Comparison of ENCODE assay signal across 33 cellular contexts in the genomic region with DNA sequence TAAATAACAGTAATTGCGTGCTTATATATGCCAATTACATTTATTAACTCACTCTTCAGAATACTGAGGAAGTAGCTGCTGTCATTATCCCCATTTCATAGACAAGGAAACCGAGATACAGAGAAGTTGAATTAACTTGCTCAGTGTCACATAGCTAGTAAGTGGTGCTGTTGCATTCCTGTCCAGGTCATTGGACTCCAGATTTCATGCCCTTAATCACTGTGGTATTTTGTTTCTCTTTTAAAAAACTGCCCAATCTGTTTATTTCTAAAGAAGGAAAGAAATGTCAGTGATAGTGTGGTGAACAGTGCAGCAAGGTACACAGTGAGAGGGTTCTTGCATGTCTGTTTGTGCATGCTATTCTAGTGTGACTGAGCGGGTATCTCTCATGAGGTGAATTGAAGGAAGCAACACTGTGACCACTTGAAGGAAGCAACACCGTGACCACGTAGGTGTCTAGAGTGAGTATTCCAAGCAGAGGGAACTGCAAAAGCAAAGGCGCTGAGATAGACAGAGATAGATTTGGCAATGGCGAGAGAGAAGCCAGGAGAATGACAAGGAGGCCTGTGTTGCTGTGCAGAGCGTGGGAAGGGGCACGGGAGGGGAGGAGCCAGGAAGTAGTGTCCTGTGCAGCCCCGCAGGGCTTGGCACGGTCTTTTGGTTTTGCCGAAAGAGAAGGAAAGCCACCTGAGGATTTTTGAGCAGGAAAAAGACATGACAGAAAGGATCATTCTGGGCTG.
DNase-seq lines count a peak whose midpoint lies in the region; ATAC-seq and TF ChIP-seq lines count a peak whose summit lies in the region.
"Had no signal": no experiment of that assay in that cellular context is flagged by ENCODE, and none has a peak within 500 bp of the region (broad histone marks: within the 10 kb centered on the region; RNA-seq: fewer than 3 reads in every experiment).

No MANE protein-coding gene starts in this region.

- ATAC-seq in IMR-90 (ENCODE audit: low read depth) (peak; percentile 86), GM18858 (IDR thresholded peaks at IDR 0.05; ENCODE audit: unreplicated experiment) (no peak)
- ATAC-seq: gastroesophageal sphincter, right lobe of liver had no signal

- 0 out of 2 replicates have a peak overlapping the region, but pooled peaks have one; percentile 23 for H3K4me2 ChIP-seq in IMR-90 (ENCODE audit: low read depth, low read length)

- in situ Hi-C loops in IMR-90 (cut with MboI; ENCODE audit: low sequenced_read_pairs) = no loop called here
- in situ Hi-C loops in astrocyte of the spinal cord (cut with HindIII; ENCODE audit: low sequenced_read_pairs) = no loop called here

- H3K4me3 Mint-ChIP-seq in osteocyte (ENCODE audit: unreplicated experiment) = peak overlapping the region; percentile 36
- H3K4me3 Mint-ChIP-seq: activated naive CD8-positive, alpha-beta T cell; B cell; CD4-positive, alpha-beta memory T cell had no signal

- no peaks in the 10 kb centered on the region for H3K9me3 ChIP-seq in IMR-90 (ENCODE audit: control insufficient read depth, insufficient read depth, low read length)
- H3K9me3 ChIP-seq: gastroesophageal sphincter, HAP-1, left ventricle myocardium inferior, neutrophil, Peyer's patch, right lobe of liver, tibial nerve had no signal

- dilution Hi-C loops in IMR-90 (cut with HindIII; ENCODE audit: low sequenced_read_pairs, unreplicated experiment) = no loop called here

- no peak for TF ChIP-seq POLR2A in IMR-90 (IDR thresholded peaks at IDR 0.05; ENCODE audit: low read depth, low read length)

- 0 out of 2 replicates have a peak overlapping the region, but pooled peaks have one; percentile 32 for H4K5ac ChIP-seq in IMR-90 (ENCODE audit: low read depth, low read length)

- DNase-seq in IMR-90 (no peak), astrocyte of the spinal cord (ENCODE audit: low read depth, low spot score) (peak; percentile 13), epithelial cell of esophagus (ENCODE audit: low read depth) (peak; percentile 49), osteocyte (ENCODE audit: extremely low spot score, unreplicated experiment) (no peak), NCI-H2081 treated with DMSO at 0.1 percent for 48 hours (lab: John Stamatoyannopoulos, UW) (no peak), UCSD-AML1 (lab: John Stamatoyannopoulos, UW; ENCODE audit: unreplicated experiment) (no peak)
- DNase-seq: ACHN; activated CD4-positive, alpha-beta T cell treated with anti-CD3 and anti-CD28 coated beads, Interleukin-2, amount 50 U/mL, for 1 hour; activated effector memory CD4-positive, alpha-beta T cell treated with anti-CD3 and anti-CD28 coated beads, Interleukin-2, amount 50 U/mL, for 16 hours; activated T-cell treated with anti-CD3 and anti-CD28 coated beads, Interleukin-2, amount 50 U/mL, for 1 hour; anterior cingulate cortex; CD4-positive, alpha-beta memory T cell; central memory CD4-positive, alpha-beta T cell; dermis blood vessel endothelial cell; DMS 273 treated with DMSO at 0.1 percent for 48 hours; hippocampal formation; immature natural killer cell; left ventricle myocardium inferior; NCI-H1417 treated with DMSO at 0.1 percent for 48 hours; NCI-H226; NCI-H748 treated with DMSO at 0.1 percent for 48 hours; Peyer's patch; right lobe of liver; SHP77 treated with DMSO at 0.1 percent for 48 hours; stimulated activated CD4-positive, alpha-beta T cell treated with anti-CD3 and anti-CD28 coated beads, Interleukin-12 subunit alpha, Interleukin-12 subunit beta, amount 100 ng/mL, for 4 hours; stimulated activated CD4-positive, alpha-beta T cell treated with anti-CD3 and anti-CD28 coated beads, Interleukin-2, amount 100 ng/mL, for 48 hours had no signal

- H2BK15ac ChIP-seq in IMR-90 (ENCODE audit: low read depth, low read length) = no peak overlapping the region

- WGBS in IMR-90 (ENCODE audit: extremely low coverage in 2 of 2, insufficient read length in 1 of 2), 2 experiments = 94% methylated on average over 6 of the region's 12 CpGs; no CpG with 5 or more reads in 1 of the 2 experiments

- intact Hi-C loops in IMR-90 (cut with micrococcal nuclease) = no loop called here

- H3K36me3 ChIP-seq in IMR-90 (ENCODE audit: control insufficient read depth, insufficient read depth, low read length) = peaks cover 12% of the 10 kb centered on the region
- H3K36me3 ChIP-seq: HAP-1, left ventricle myocardium inferior, neutrophil, Peyer's patch, right lobe of liver had no signal

- H3K4ac ChIP-seq in IMR-90 (ENCODE audit: low read depth, low read length) = peak overlapping the region; percentile 55; the same call in 1 of the 2 replicates

- no peaks in the 10 kb centered on the region; the same call in 1 of the 2 replicates for H4K20me1 ChIP-seq in IMR-90 (ENCODE audit: insufficient read depth, low read length)

- H2AFZ ChIP-seq in IMR-90 (replicated peaks; ENCODE audit: low read length, poor library complexity) = no peak overlapping the region

- no peaks in the 10 kb centered on the region for H3K27me3 ChIP-seq in IMR-90 (ENCODE audit: control insufficient read depth, insufficient read depth, low read length)
- H3K27me3 ChIP-seq: gastroesophageal sphincter, neutrophil, Peyer's patch, right lobe of liver, tibial nerve had no signal

- peak overlapping the region; percentile 30; the same call in 1 of the 2 replicates for H3K18ac ChIP-seq in IMR-90 (ENCODE audit: low read depth, low read length)

- H3K27me3 Mint-ChIP-seq in osteocyte (ENCODE audit: unreplicated experiment) = no peaks in the 10 kb centered on the region
- H3K27me3 Mint-ChIP-seq: activated naive CD8-positive, alpha-beta T cell; B cell; CD4-positive, alpha-beta memory T cell had no signal

- no peak overlapping the region for H2AK9ac ChIP-seq in IMR-90 (replicated peaks; ENCODE audit: low read depth, low read length, poor library complexity)

- H3K4me1 ChIP-seq in IMR-90 (ENCODE audit: control insufficient read depth, insufficient read depth, low read length) = peaks cover 5% of the 10 kb centered on the region
- H3K4me1 ChIP-seq: gastroesophageal sphincter, Peyer's patch had no signal

- BruUV-seq in IMR-90 (replicated peaks; lab: Mats Ljungman, UMichigan) = no TSS peak

- no peak overlapping the region; the same call in 1 of the 2 replicates for H3K14ac ChIP-seq in IMR-90 (replicated peaks; ENCODE audit: low read depth, low read length)

- peaks cover 17% of the 10 kb centered on the region for H3K9me1 ChIP-seq in IMR-90 (ENCODE audit: insufficient read depth, low read length)

- H2BK20ac ChIP-seq in IMR-90 (ENCODE audit: low read depth, low read length) = peak overlapping the region; percentile 43

- H3K27ac Mint-ChIP-seq in osteocyte (ENCODE audit: unreplicated experiment) = peak overlapping the region; percentile 75
- H3K27ac Mint-ChIP-seq: activated naive CD8-positive, alpha-beta T cell; B cell had no signal

- peak overlapping the region; percentile 16; the same call in 1 of the 2 replicates for H2BK120ac ChIP-seq in IMR-90 (ENCODE audit: low read depth, low read length)

- H3K79me1 ChIP-seq in IMR-90 (ENCODE audit: low read depth in 1 of 2, low read length in 2 of 2) = peaks cover 21 to 48% of the 10 kb centered on the region in 2 experiments; a peak in 3 of 4 replicates

- H3K9ac ChIP-seq in IMR-90 (ENCODE audit: low read depth, low read length) = no peak overlapping the region

- H3K4me1 Mint-ChIP-seq in osteocyte (ENCODE audit: unreplicated experiment) = peaks cover 11% of the 10 kb centered on the region
- H3K4me1 Mint-ChIP-seq: B cell had no signal

- TF ChIP-seq RAD21 in IMR-90 (IDR thresholded peaks at IDR 0.05; ENCODE audit: low read length) = no peak

- H3K27ac ChIP-seq in IMR-90 (ENCODE audit: insufficient read depth, low read length) = peak overlapping the region; percentile 13; the same call in 1 of the 2 replicates
- H3K27ac ChIP-seq: gastroesophageal sphincter, left ventricle myocardium inferior, neutrophil, Peyer's patch, right lobe of liver had no signal

- no peak overlapping the region for H3K4me3 ChIP-seq in IMR-90 (ENCODE audit: insufficient read depth, low read depth, low read length)
- no peak overlapping the region for H3K4me3 ChIP-seq in astrocyte of the spinal cord (ENCODE audit: low read depth, low read length)
- no peak overlapping the region for H3K4me3 ChIP-seq in epithelial cell of esophagus (ENCODE audit: low read length)
- H3K4me3 ChIP-seq: gastroesophageal sphincter, HAP-1, left ventricle myocardium inferior, Peyer's patch, right lobe of liver, tibial nerve had no signal

- no peak overlapping the region for H3K23ac ChIP-seq in IMR-90 (ENCODE audit: low read depth, low read length)

- peaks cover 4% of the 10 kb centered on the region for H3K36me3 Mint-ChIP-seq in osteocyte (ENCODE audit: unreplicated experiment)

- CTCF ChIA-PET in IMR-90 (lab: Yijun Ruan, JAX) = interaction anchor here (1.1 kb wide), 1 partner anchor 9 kb away, joined by 4 read pairs; no protein-coding TSS in a partner anchor

- H4K8ac ChIP-seq in IMR-90 (ENCODE audit: low read depth in 2 of 2, low read length in 2 of 2) = 0 out of 4 replicates have a peak overlapping the region, but pooled peaks of 1 of the 2 experiments have one; percentile 2

- TF ChIP-seq CTCF in IMR-90 (conservative IDR thresholded peaks at IDR 0.05; ENCODE audit: low read depth, low read length) (no peak), astrocyte of the spinal cord (IDR thresholded peaks at IDR 0.05; ENCODE audit: low read depth, low read length) (no peak), epithelial cell of esophagus (IDR thresholded peaks at IDR 0.05; ENCODE audit: insufficient read depth, low read depth, low read length, missing control alignments) (no peak), osteocyte (IDR thresholded peaks at IDR 0.05) (no peak)

- POLR2A ChIA-PET in IMR-90 (lab: Charles Lee; ENCODE audit: unreplicated experiment) = no interaction called here

- H2AK5ac ChIP-seq in IMR-90 (ENCODE audit: low read depth, low read length) = no peak overlapping the region

- H4K91ac ChIP-seq in IMR-90 (ENCODE audit: insufficient read depth, low read depth, low read length) = peak overlapping the region; percentile 12; the same call in 1 of the 2 replicates

- no peaks in the 10 kb centered on the region for H3K9me3 Mint-ChIP-seq in osteocyte (ENCODE audit: unreplicated experiment)
- H3K9me3 Mint-ChIP-seq: CD4-positive, alpha-beta memory T cell; immature natural killer cell had no signal

- no peak overlapping the region for H3K56ac ChIP-seq in IMR-90 (ENCODE audit: extremely low read depth, insufficient read depth, low read length)

- H2BK5ac ChIP-seq in IMR-90 (ENCODE audit: low read depth, low read length, poor library complexity, severe bottlenecking) = peak overlapping the region; percentile 43

TF ChIP-seq in IMR-90, 13 proteins besides CTCF, POLR2A, EP300 and RAD21 (continues in another document):
- TF ChIP-seq SMC3 (IDR thresholded peaks at IDR 0.05; ENCODE audit: low read depth, low read length) (no peak), CEBPB (IDR thresholded peaks at IDR 0.05; ENCODE audit: low read depth, low read length) (no peak), RFX5 (IDR thresholded peaks at IDR 0.05; ENCODE audit: low read depth, low read length) (no peak), NFE2L2 (IDR thresholded peaks at IDR 0.05; ENCODE audit: low read depth, low read length) (no peak), MXI1 (IDR thresholded peaks at IDR 0.05; ENCODE audit: borderline replicate concordance, low read depth, low read length) (no peak), CHD1 (IDR thresholded peaks at IDR 0.05; ENCODE audit: low read depth, low read length) (no peak)

Comparison
In these comparisons a context has a peak if more than half of its experiments do, and no peak if none do; other contexts are left out.
1. DNase-seq: peak in astrocyte of the spinal cord (single experiment) and epithelial cell of esophagus (single experiment); none in IMR-90 (single experiment), osteocyte (single experiment), NCI-H2081 treated with DMSO at 0.1 percent for 48 hours (single experiment) and UCSD-AML1 (single experiment).